22 cellular contexts compared by ENCODE assay signal in the genomic region with DNA sequence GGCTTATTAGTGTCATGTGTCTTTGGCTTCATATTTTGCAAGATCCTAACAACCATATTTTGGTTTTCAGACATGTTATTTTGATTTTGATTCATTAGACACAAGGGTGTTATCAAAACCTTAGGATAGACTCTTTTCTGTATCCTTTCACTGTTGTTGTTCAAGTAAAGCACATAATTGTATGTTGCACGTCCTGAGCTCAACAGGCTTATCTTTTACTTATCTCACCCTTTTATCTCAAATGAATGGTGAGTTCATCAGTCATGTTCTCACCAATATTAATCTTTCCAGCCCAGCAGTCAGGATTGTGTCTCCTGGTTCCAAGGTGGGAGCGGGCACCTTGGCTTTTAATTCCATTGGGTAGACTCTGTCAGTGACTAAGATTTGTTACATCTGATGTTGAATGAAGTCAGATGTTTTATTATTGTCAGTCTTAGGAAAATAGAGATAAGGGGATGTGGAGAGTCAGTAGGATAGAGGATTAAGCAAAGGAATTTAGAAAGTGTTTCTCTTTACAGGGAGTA. TPM values are rescaled to one million over a fixed set of nuclear protein-coding genes. Genes with fewer than 3 reads are reported as not detected.
DNase-seq lines count a peak whose midpoint lies in the region; ATAC-seq and TF ChIP-seq lines count a peak whose summit lies in the region.
"Had no signal": no experiment of that assay in that cellular context is flagged by ENCODE, and none has a peak within 500 bp of the region (broad histone marks: within the 10 kb centered on the region; RNA-seq: fewer than 3 reads in every experiment).

No MANE protein-coding gene starts in this region.

- CTCF ChIA-PET in activated naive CD4-positive, alpha-beta T cell treated with anti-CD3 and anti-CD28 coated beads for 36 hours (lab: Charles Lee): interaction anchor here (2.2 kb wide), 1 partner anchor 43 kb away, joined by 7 read pairs; no protein-coding TSS in a partner anchor

- TF ChIP-seq CTCF in brain microvascular endothelial cell (IDR thresholded peaks at IDR 0.05; ENCODE audit: low read depth, low read length, missing control alignments): no peak

- H3K36me3 Mint-ChIP-seq in activated naive CD4-positive, alpha-beta T cell treated with anti-CD3 and anti-CD28 coated beads for 36 hours (ENCODE audit: low read depth): peaks cover 19% of the 10 kb centered on the region

- intact Hi-C loops in activated naive CD4-positive, alpha-beta T cell treated with anti-CD3 and anti-CD28 coated beads for 36 hours (cut with micrococcal nuclease): no loop called here

- ATAC-seq in GM18858 (IDR thresholded peaks at IDR 0.05; ENCODE audit: unreplicated experiment): no peak
- ATAC-seq: GM23338 had no signal

- no peaks in the 10 kb centered on the region for H3K27me3 ChIP-seq in brain microvascular endothelial cell (replicated peaks)
- H3K27me3 ChIP-seq: MG63, SJCRH30 had no signal

- H3K27ac ChIP-seq in brain microvascular endothelial cell: no peak overlapping the region
- H3K27ac ChIP-seq: 22Rv1, SJCRH30 had no signal

- peaks cover 46% of the 10 kb centered on the region for H3K36me3 ChIP-seq in brain microvascular endothelial cell (replicated peaks)

- H3K4me3 ChIP-seq in brain microvascular endothelial cell (ENCODE audit: low read depth, low read length): no peak overlapping the region
- H3K4me3 ChIP-seq: GM23338, MG63, SJCRH30 had no signal

- H3K27me3 Mint-ChIP-seq in activated naive CD4-positive, alpha-beta T cell treated with anti-CD3 and anti-CD28 coated beads for 36 hours (ENCODE audit: low read depth): no peaks in the 10 kb centered on the region

- H3K27ac Mint-ChIP-seq in activated naive CD4-positive, alpha-beta T cell treated with anti-CD3 and anti-CD28 coated beads for 36 hours: peak overlapping the region; percentile 19
- H3K27ac Mint-ChIP-seq: GM23338, H9 had no signal

- no peak overlapping the region for H3K4me3 Mint-ChIP-seq in activated naive CD4-positive, alpha-beta T cell treated with anti-CD3 and anti-CD28 coated beads for 36 hours
- H3K4me3 Mint-ChIP-seq: GM23338, H9 had no signal

- DNase-seq in activated naive CD4-positive, alpha-beta T cell treated with anti-CD3 and anti-CD28 coated beads for 36 hours: no peak
- DNase-seq in activated naive CD4-positive, alpha-beta T cell treated with anti-CD3 and anti-CD28 coated beads, Interleukin-2, amount 50 U/mL, for 16 hours: no peak
- DNase-seq in NCI-H226 (peak; percentile 87), brain microvascular endothelial cell (peak; percentile 18), NCI-H1105 treated with DMSO at 0.1 percent for 48 hours (lab: John Stamatoyannopoulos, UW) (no peak), NCI-H748 (lab: John Stamatoyannopoulos, UW; ENCODE audit: unreplicated experiment) (no peak)
- DNase-seq: ACHN, Calu3, DMS153, DND-41, H9, KG1, MG63, NCI-H1417, NCI-H1694, NCI-H2029 treated with DMSO at 0.1 percent for 48 hours, NCI-H524, NCI-H774, SJCRH30 had no signal

- in situ Hi-C loops in brain microvascular endothelial cell (cut with HindIII; ENCODE audit: low pct_ligation_motif_present, low sequenced_read_pairs): no loop called here

- H3K9me3 Mint-ChIP-seq in activated naive CD4-positive, alpha-beta T cell treated with anti-CD3 and anti-CD28 coated beads for 36 hours: no peaks in the 10 kb centered on the region
- H3K9me3 Mint-ChIP-seq: GM23338, H9 had no signal

- peaks cover 20% of the 10 kb centered on the region for H3K4me1 Mint-ChIP-seq in activated naive CD4-positive, alpha-beta T cell treated with anti-CD3 and anti-CD28 coated beads for 36 hours (ENCODE audit: low read depth)
- H3K4me1 Mint-ChIP-seq: GM23338, H9 had no signal

RNA-seq across cellular contexts. Expression of a gene that starts 11.9 kb away (rescaled TPM):
- total RNA-seq in activated naive CD4-positive, alpha-beta T cell treated with anti-CD3 and anti-CD28 coated beads for 36 hours: 10 to 100 TPM; 44.9 to 45.1 TPM

RNA-seq across cellular contexts. Expression of a gene that starts 12.0 kb away (rescaled TPM):
- total RNA-seq in activated naive CD4-positive, alpha-beta T cell treated with anti-CD3 and anti-CD28 coated beads for 36 hours: under 1 TPM; 0.17 to 0.30 TPM

RNA-seq across cellular contexts. Expression of a gene that starts 22.6 kb away (rescaled TPM):
- 10 to 100 TPM; 27.8 to 29.7 TPM for total RNA-seq in activated naive CD4-positive, alpha-beta T cell treated with anti-CD3 and anti-CD28 coated beads for 36 hours

RNA-seq across cellular contexts. Expression of a gene that starts 22.9 kb away (rescaled TPM):
- total RNA-seq in activated naive CD4-positive, alpha-beta T cell treated with anti-CD3 and anti-CD28 coated beads for 36 hours: 10 to 100 TPM; 21.2 to 22.2 TPM

RNA-seq across cellular contexts. Expression of a gene that starts 57.9 kb away (rescaled TPM):
- 10 to 100 TPM; 34.7 to 35.8 TPM for total RNA-seq in activated naive CD4-positive, alpha-beta T cell treated with anti-CD3 and anti-CD28 coated beads for 36 hours

Comparison
In these comparisons a context has a peak if more than half of its experiments do, and no peak if none do; other contexts are left out.
1. DNase-seq: peak in NCI-H226 (single experiment) and brain microvascular endothelial cell (single experiment); none in activated naive CD4-positive, alpha-beta T cell treated with anti-CD3 and anti-CD28 coated beads for 36 hours (single experiment), activated naive CD4-positive, alpha-beta T cell treated with anti-CD3 and anti-CD28 coated beads, Interleukin-2, amount 50 U/mL, for 16 hours (single experiment), NCI-H1105 treated with DMSO at 0.1 percent for 48 hours (single experiment) and NCI-H748 (single experiment).